Comparison of ENCODE assay signal across 26 cellular contexts in genomic region chr6:115191989-115192388, GRCh38.
"Had no signal": no experiment of that assay in that cellular context is flagged by ENCODE, and none has a peak within 500 bp of the region (broad histone marks: within the 10 kb centered on the region; RNA-seq: fewer than 3 reads in every experiment).

No MANE protein-coding gene starts in this region.

- H3K9me3 ChIP-seq: colonic mucosa, esophagus squamous epithelium, gastrocnemius medialis, heart right ventricle, left lung, lower lobe of right lung had no signal

- FAIRE-seq: endometrium, islet of Langerhans, keratinocyte had no signal

- ATAC-seq: effector memory CD8-positive, alpha-beta T cell; esophagus mucosa; gastrocnemius medialis; heart right ventricle; left cardiac atrium; left lung; left ventricle myocardium superior; lower lobe of right lung; mucosa of descending colon had no signal

- H3K4me1 ChIP-seq: colonic mucosa, esophagus squamous epithelium, gastrocnemius medialis, heart right ventricle, left lung, lower lobe of right lung had no signal

- H3K27me3 ChIP-seq: colonic mucosa, esophagus squamous epithelium, gastrocnemius medialis, heart right ventricle, left lung had no signal

- H3K4me3 ChIP-seq: colonic mucosa, esophagus squamous epithelium, gastrocnemius medialis, heart right ventricle, left lung, lower lobe of right lung, mucosa of descending colon had no signal

- H3K36me3 ChIP-seq: colonic mucosa, esophagus squamous epithelium, gastrocnemius medialis, heart right ventricle, left lung, lower lobe of right lung had no signal

- H3K27ac ChIP-seq: colonic mucosa, epithelial cell of prostate, esophagus squamous epithelium, gastrocnemius medialis, heart right ventricle, left lung, lower lobe of right lung had no signal

- DNase-seq: colonic mucosa; cortex of kidney; effector CD8-positive, alpha-beta T cell; effector memory CD8-positive, alpha-beta T cell; endodermal cell; erythroblast; esophagus squamous epithelium; foreskin fibroblast; foreskin melanocyte; gastrocnemius medialis; glutamatergic neuron; head of caudate nucleus; heart right ventricle; hippocampal formation; left cardiac atrium; left lung; left ventricle myocardium superior; lower lobe of right lung; mesenchymal stem cell; mucosa of descending colon; naive B cell had no signal
